ENCODE assay signal across 1 cellular context in the genomic region with DNA sequence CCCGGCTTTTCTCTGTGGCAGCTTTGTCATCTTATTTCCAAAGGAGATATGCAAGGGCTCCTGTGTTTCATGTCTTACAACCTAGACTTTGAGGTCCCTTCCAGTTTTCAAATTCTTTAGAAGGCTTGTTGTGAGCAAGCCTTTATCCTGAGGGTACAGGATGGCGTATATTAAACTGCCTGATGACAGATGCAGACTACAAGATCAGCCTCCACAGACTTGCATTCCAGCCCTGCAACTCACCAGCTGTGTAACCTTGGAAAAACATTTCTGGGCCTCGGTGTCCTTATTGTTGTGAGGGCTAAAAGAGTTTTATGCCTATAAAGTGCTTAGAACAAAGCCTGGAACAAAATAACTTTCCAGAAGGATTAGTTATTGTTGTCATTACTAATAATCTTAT.
TF ChIP-seq lines count a peak whose summit lies in the region.

No MANE protein-coding gene starts in this region.

TF ChIP-seq in GM23338, 12 proteins besides CTCF, POLR2A, EP300 and RAD21 (continued from another document):
- TF ChIP-seq ZNF462 (CRISPR knock-in tag; IDR thresholded peaks at IDR 0.05) (no peak), CREB1 (CRISPR knock-in tag; IDR thresholded peaks at IDR 0.05; ENCODE audit: low read depth) (no peak), POLR2AphosphoS5 (IDR thresholded peaks at IDR 0.05; ENCODE audit: low read depth) (no peak), ETS1 (IDR thresholded peaks at IDR 0.05) (no peak), STAT1 (IDR thresholded peaks at IDR 0.05; ENCODE audit: unreplicated experiment) (no peak)
